12 cellular contexts compared by ENCODE assay signal in the genomic region with DNA sequence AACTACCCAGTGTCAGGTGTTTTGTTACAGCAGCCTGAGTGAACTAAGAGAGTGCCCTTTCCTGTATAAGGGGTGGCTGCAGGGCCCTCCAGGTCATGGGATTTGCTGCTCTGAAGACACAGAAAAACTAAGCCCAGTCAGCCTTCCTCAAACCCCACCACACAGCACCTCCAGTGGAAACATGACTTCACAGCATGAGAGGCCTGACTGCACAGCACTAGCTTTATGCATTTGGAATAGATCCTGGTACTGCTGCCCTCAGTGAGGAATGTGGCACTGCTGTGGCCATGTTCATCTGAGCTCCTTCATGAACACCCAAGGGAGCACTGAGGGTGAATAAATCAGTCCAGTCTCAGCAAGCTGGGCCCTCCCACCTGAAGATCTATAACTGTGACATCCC.
DNase-seq lines count a peak whose midpoint lies in the region; ATAC-seq and TF ChIP-seq lines count a peak whose summit lies in the region.
"Had no signal": no experiment of that assay in that cellular context is flagged by ENCODE, and none has a peak within 500 bp of the region (broad histone marks: within the 10 kb centered on the region; RNA-seq: fewer than 3 reads in every experiment).

No MANE protein-coding gene starts in this region.

- H3K27me3 ChIP-seq in kidney epithelial cell (ENCODE audit: control insufficient read depth, insufficient read depth, low read length) = no peaks in the 10 kb centered on the region
- H3K27me3 ChIP-seq in BE2C = peaks cover 7% of the 10 kb centered on the region; the same call in 1 of the 2 replicates
- H3K27me3 ChIP-seq: esophagus squamous epithelium had no signal

- H3K4me3 ChIP-seq in AG10803 (ENCODE audit: low read length) (no peak overlapping the region), HEK293 (ENCODE audit: low read depth, low read length) (no peak overlapping the region), kidney epithelial cell (ENCODE audit: low read depth, low read length) (no peak overlapping the region), BE2C (ENCODE audit: low read depth, low read length) (no peak overlapping the region)
- H3K4me3 ChIP-seq: esophagus squamous epithelium had no signal

- peaks cover 7% of the 10 kb centered on the region; the same call in 1 of the 2 replicates for H3K4me1 ChIP-seq in HEK293 (ENCODE audit: control insufficient read depth, insufficient read depth, low read length)
- no peaks in the 10 kb centered on the region for H3K4me1 ChIP-seq in BE2C

- CTCF ChIA-PET in HEK293 (lab: Yijun Ruan, JAX) = no interaction called here

- H3K36me3 ChIP-seq in HEK293 (ENCODE audit: control insufficient read depth in 2 of 2, insufficient read depth in 1 of 2, low read length in 2 of 2) (no peaks in the 10 kb centered on the region), kidney epithelial cell (ENCODE audit: control insufficient read depth, insufficient read depth, low read length) (no peaks in the 10 kb centered on the region), BE2C (no peaks in the 10 kb centered on the region)
- H3K36me3 ChIP-seq: esophagus squamous epithelium had no signal

- no peak for ATAC-seq in HG03025 (IDR thresholded peaks at IDR 0.05; ENCODE audit: low FRiP score, unreplicated experiment)

- H3K27ac ChIP-seq in HEK293 (ENCODE audit: extremely low read depth, low read depth, low read length) = no peak overlapping the region
- H3K27ac ChIP-seq: esophagus squamous epithelium had no signal

- H3K9me3 ChIP-seq in HEK293 (ENCODE audit: control insufficient read depth, insufficient read depth, low read depth, low read length) (no peaks in the 10 kb centered on the region; the same call in 1 of the 2 replicates), BE2C (no peaks in the 10 kb centered on the region)
- H3K9me3 ChIP-seq: esophagus squamous epithelium had no signal

- peak; percentile 37 for TF ChIP-seq CTCF in AG10803 (conservative IDR thresholded peaks at IDR 0.05; ENCODE audit: low read length)
- no peak for TF ChIP-seq CTCF in HEK293 (tag by site-specific recombination; IDR thresholded peaks at IDR 0.05)
- peak; percentile 46 for TF ChIP-seq CTCF in kidney epithelial cell (IDR thresholded peaks at IDR 0.05; ENCODE audit: insufficient read depth, low read length, poor library complexity, severe bottlenecking)
- TF ChIP-seq CTCF in BE2C (IDR thresholded peaks at IDR 0.05; ENCODE audit: low read depth, low read length) = no peak

- DNase-seq in AG10803 (ENCODE audit: low read depth) (peak; percentile 14), SW480 (ENCODE audit: low spot score) (peak; percentile 59), kidney epithelial cell (ENCODE audit: low read depth) (no peak), BE2C (no peak), iPS-NIHi11 (ENCODE audit: low spot score) (no peak)
- DNase-seq in activated CD8-positive, alpha-beta memory T cell treated with anti-CD3 and anti-CD28 coated beads, Interleukin-2, amount 50 U/mL, for 4 hours = no peak
- DNase-seq: activated CD4-positive, alpha-beta memory T cell treated with anti-CD3 and anti-CD28 coated beads for 36 hours; esophagus squamous epithelium; H9; NCI-H187 had no signal

- POLR2A ChIA-PET in HEK293 (lab: Yijun Ruan, JAX) = no interaction called here

TF ChIP-seq in HEK293, 187 proteins besides CTCF, POLR2A, EP300 and RAD21:
- TF ChIP-seq ZIC2 (tag by site-specific recombination; IDR thresholded peaks at IDR 0.05) (peak; percentile 69), ZSCAN16 (tag by site-specific recombination; IDR thresholded peaks at IDR 0.05) (no peak)

Comparison
In these comparisons a context has a peak if more than half of its experiments do, and no peak if none do; other contexts are left out.
1. DNase-seq: peak in AG10803 (single experiment) and SW480 (single experiment); none in kidney epithelial cell (single experiment), BE2C (single experiment), iPS-NIHi11 (single experiment) and activated CD8-positive, alpha-beta memory T cell treated with anti-CD3 and anti-CD28 coated beads, Interleukin-2, amount 50 U/mL, for 4 hours (single experiment).
2. CTCF ChIP-seq: peak in AG10803 (single experiment) and kidney epithelial cell (single experiment); none in HEK293 (single experiment) and BE2C (single experiment).